ENCODE assay signal across 16 cellular contexts in the genomic region with DNA sequence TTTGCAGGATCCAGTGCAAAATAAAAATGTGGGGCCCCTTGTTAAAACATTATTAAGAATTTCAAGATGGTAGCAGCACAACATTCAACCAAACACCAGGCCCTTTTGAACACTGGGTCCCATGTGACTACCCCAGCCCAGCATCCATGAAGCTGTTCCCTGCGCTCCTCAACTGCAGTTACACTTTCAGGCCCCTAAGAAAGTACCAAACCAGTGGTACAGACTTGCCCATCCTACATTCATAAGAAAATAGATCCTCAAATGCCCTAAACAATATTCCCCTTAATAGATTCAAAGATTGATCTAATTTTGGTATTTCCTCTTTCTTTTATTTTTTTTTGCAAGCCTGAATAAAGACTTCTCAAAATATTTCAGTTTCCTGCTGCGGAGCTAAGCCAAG.
DNase-seq lines count a peak whose midpoint lies in the region; ATAC-seq and TF ChIP-seq lines count a peak whose summit lies in the region.
"Had no signal": no experiment of that assay in that cellular context is flagged by ENCODE, and none has a peak within 500 bp of the region (broad histone marks: within the 10 kb centered on the region; RNA-seq: fewer than 3 reads in every experiment).

No MANE protein-coding gene starts in this region.

- ATAC-seq in Right ventricle myocardium inferior, result no peak
- no peak for ATAC-seq in activated T-cell treated with anti-CD3 and anti-CD28 coated beads, Interleukin-2, amount 50 U/mL, for 72 hours (replicated peaks in 1 of 2)
- ATAC-seq: activated T-cell treated with anti-CD3 and anti-CD28 coated beads, Interleukin-2, amount 50 U/mL, for 4 hours; gastrocnemius medialis had no signal

- no peak overlapping the region for H3K23ac ChIP-seq in mesendoderm (ENCODE audit: low read length)

- no peak overlapping the region for H2BK15ac ChIP-seq in mesendoderm (replicated peaks; ENCODE audit: low read depth)

- no peak overlapping the region for H3K4me2 ChIP-seq in mesendoderm (ENCODE audit: low read length)

- H3K27ac Mint-ChIP-seq in brain, result peak overlapping the region in 3 of 5 experiments; percentile 50 to 72 (median 71)
- H3K27ac Mint-ChIP-seq in activated T-cell treated with anti-CD3 and anti-CD28 coated beads, Interleukin-2, amount 50 U/mL, for 72 hours, result no peak overlapping the region
- H3K27ac Mint-ChIP-seq: activated CD4-positive, alpha-beta T cell treated with anti-CD3 and anti-CD28 coated beads, Interleukin-2, amount 10 ng/mL, durations not matched to agents 24 days and 14 days had no signal

- no peak overlapping the region for H2BK120ac ChIP-seq in mesendoderm (ENCODE audit: low read depth, low read length)

- no peaks in the 10 kb centered on the region for H3K9me3 Mint-ChIP-seq in brain
- H3K9me3 Mint-ChIP-seq in activated T-cell treated with anti-CD3 and anti-CD28 coated beads, Interleukin-2, amount 50 U/mL, for 72 hours, result no peaks in the 10 kb centered on the region
- H3K9me3 Mint-ChIP-seq: activated CD4-positive, alpha-beta T cell treated with anti-CD3 and anti-CD28 coated beads, Interleukin-2, amount 10 ng/mL, durations not matched to agents 24 days and 14 days; activated T-cell treated with anti-CD3 and anti-CD28 coated beads, Interleukin-2, amount 50 U/mL, for 4 hours had no signal

- DNase-seq in cardiac muscle cell (ENCODE audit: low read depth in 1 of 2, low spot score in 1 of 2) (peak in 1 of 2 donors; percentile 27), Right ventricle myocardium inferior (ENCODE audit: missing footprints) (no peak), kidney epithelial cell (ENCODE audit: low read depth) (no peak), mesendoderm (no peak)
- no peak for DNase-seq in stimulated activated CD4-positive, alpha-beta T cell treated with anti-CD3 and anti-CD28 coated beads, Interleukin-2, amount 100 ng/mL, for 48 hours
- no peak for DNase-seq in activated T-cell treated with anti-CD3 and anti-CD28 coated beads, Interleukin-2, amount 50 U/mL, for 72 hours
- DNase-seq: activated T-cell treated with anti-CD3 and anti-CD28 coated beads, Interleukin-2, amount 50 U/mL, for 4 hours; adrenal gland; gastrocnemius medialis; NCI-H1048; NCI-H446; Peyer's patch; testis had no signal

- peaks cover 9% of the 10 kb centered on the region for H3K27me3 Mint-ChIP-seq in brain
- no peaks in the 10 kb centered on the region for H3K27me3 Mint-ChIP-seq in activated T-cell treated with anti-CD3 and anti-CD28 coated beads, Interleukin-2, amount 50 U/mL, for 72 hours (ENCODE audit: low read depth)

- no peaks in the 10 kb centered on the region for H3K36me3 Mint-ChIP-seq in brain
- H3K36me3 Mint-ChIP-seq in activated T-cell treated with anti-CD3 and anti-CD28 coated beads, Interleukin-2, amount 50 U/mL, for 72 hours (ENCODE audit: insufficient read depth in 2 of 2), result no peaks in the 10 kb centered on the region

- H4K8ac ChIP-seq in mesendoderm (ENCODE audit: low read depth, low read length), result no peak overlapping the region

- H4K5ac ChIP-seq in mesendoderm (ENCODE audit: low read length), result no peak overlapping the region

- H3K79me1 ChIP-seq in mesendoderm (ENCODE audit: low read length), result peaks cover 10% of the 10 kb centered on the region

- no peak overlapping the region for H3K4me3 Mint-ChIP-seq in brain
- no peak overlapping the region for H3K4me3 Mint-ChIP-seq in activated T-cell treated with anti-CD3 and anti-CD28 coated beads, Interleukin-2, amount 50 U/mL, for 72 hours
- H3K4me3 Mint-ChIP-seq: activated CD4-positive, alpha-beta T cell treated with anti-CD3 and anti-CD28 coated beads, Interleukin-2, amount 10 ng/mL, durations not matched to agents 24 days and 14 days; activated T-cell treated with anti-CD3 and anti-CD28 coated beads, Interleukin-2, amount 50 U/mL, for 4 hours had no signal

- H3K27ac ChIP-seq in cardiac muscle cell (peak overlapping the region; percentile 81), thymus (ENCODE audit: low read depth) (peak overlapping the region; percentile 32), mesendoderm (ENCODE audit: low read depth, low read length) (no peak overlapping the region)
- H3K27ac ChIP-seq: adrenal gland, gastrocnemius medialis, Peyer's patch, testis had no signal

- H3K4me3 ChIP-seq in cardiac muscle cell (no peak overlapping the region), kidney epithelial cell (ENCODE audit: low read depth, low read length) (no peak overlapping the region), thymus (ENCODE audit: low read length) (no peak overlapping the region), mesendoderm (ENCODE audit: low read length) (no peak overlapping the region)
- H3K4me3 ChIP-seq: adrenal gland, gastrocnemius medialis, Peyer's patch, testis had no signal

- H3K9ac ChIP-seq in mesendoderm (ENCODE audit: low read length), result no peak overlapping the region

- H3K36me3 ChIP-seq in cardiac muscle cell (no peaks in the 10 kb centered on the region), kidney epithelial cell (ENCODE audit: control insufficient read depth, insufficient read depth, low read length) (no peaks in the 10 kb centered on the region), thymus (ENCODE audit: control insufficient read depth, insufficient read depth) (no peaks in the 10 kb centered on the region), mesendoderm (ENCODE audit: control insufficient read depth, insufficient read depth, low read length) (no peaks in the 10 kb centered on the region)
- H3K36me3 ChIP-seq: adrenal gland, gastrocnemius medialis, Peyer's patch had no signal

- no peaks in the 10 kb centered on the region for H3K9me3 ChIP-seq in cardiac muscle cell (ENCODE audit: low read depth)
- no peaks in the 10 kb centered on the region for H3K9me3 ChIP-seq in thymus (ENCODE audit: control insufficient read depth)
- H3K9me3 ChIP-seq: adrenal gland, gastrocnemius medialis, Peyer's patch, testis had no signal

- no peak overlapping the region for H2BK5ac ChIP-seq in mesendoderm (ENCODE audit: low read length)

- H3K4me1 Mint-ChIP-seq in brain, result peaks cover 64% of the 10 kb centered on the region
- peaks cover 7% of the 10 kb centered on the region for H3K4me1 Mint-ChIP-seq in activated T-cell treated with anti-CD3 and anti-CD28 coated beads, Interleukin-2, amount 50 U/mL, for 72 hours (ENCODE audit: low read depth)

- peaks cover 8% of the 10 kb centered on the region for H3K79me2 ChIP-seq in mesendoderm (ENCODE audit: control insufficient read depth, insufficient read depth, low read length)

- TF ChIP-seq CTCF in cardiac muscle cell (IDR thresholded peaks at IDR 0.05; ENCODE audit: low read depth, low read length), result no peak
- TF ChIP-seq CTCF in brain (conservative IDR thresholded peaks at IDR 0.05), result no peak
- peak; percentile 1 for TF ChIP-seq CTCF in kidney epithelial cell (IDR thresholded peaks at IDR 0.05; ENCODE audit: insufficient read depth, low read length, poor library complexity, severe bottlenecking)

- peaks cover 50% of the 10 kb centered on the region for H3K4me1 ChIP-seq in cardiac muscle cell (ENCODE audit: low read depth)
- no peaks in the 10 kb centered on the region for H3K4me1 ChIP-seq in thymus (ENCODE audit: control insufficient read depth, insufficient read depth, low read length)
- H3K4me1 ChIP-seq in mesendoderm (ENCODE audit: control insufficient read depth, low read depth, low read length), result peaks cover 22% of the 10 kb centered on the region
- H3K4me1 ChIP-seq: adrenal gland, gastrocnemius medialis, Peyer's patch, testis had no signal

- no peaks in the 10 kb centered on the region for H3K27me3 ChIP-seq in cardiac muscle cell
- no peaks in the 10 kb centered on the region for H3K27me3 ChIP-seq in kidney epithelial cell (ENCODE audit: control insufficient read depth, insufficient read depth, low read length)
- H3K27me3 ChIP-seq in thymus (ENCODE audit: control insufficient read depth, insufficient read depth), result no peaks in the 10 kb centered on the region
- H3K27me3 ChIP-seq in mesendoderm (ENCODE audit: insufficient read depth, low read length, poor library complexity), result no peaks in the 10 kb centered on the region
- H3K27me3 ChIP-seq: adrenal gland, gastrocnemius medialis, Peyer's patch, testis had no signal

- 46% methylated on average over 2 of the region's 2 CpGs for WGBS in thymus
- no CpG with 5 or more reads among the region's 2 CpGs for WGBS in mesendoderm (ENCODE audit: extremely low coverage, insufficient coverage, low lambda C conversion rate)

- no peak overlapping the region for H3K18ac ChIP-seq in mesendoderm (ENCODE audit: low read length)

- no peak overlapping the region for H2AK5ac ChIP-seq in mesendoderm (ENCODE audit: low read length)

- intact Hi-C loops in Right ventricle myocardium inferior (cut with DNase I), result loop anchor here (5.0 kb wide), 1 partner anchor 37 kb away; no protein-coding TSS in a partner anchor

- H3K56ac ChIP-seq in mesendoderm (ENCODE audit: low read length), result no peak overlapping the region

- H3K4ac ChIP-seq in mesendoderm (ENCODE audit: low read depth, low read length), result no peak overlapping the region
